In the genomic region with DNA sequence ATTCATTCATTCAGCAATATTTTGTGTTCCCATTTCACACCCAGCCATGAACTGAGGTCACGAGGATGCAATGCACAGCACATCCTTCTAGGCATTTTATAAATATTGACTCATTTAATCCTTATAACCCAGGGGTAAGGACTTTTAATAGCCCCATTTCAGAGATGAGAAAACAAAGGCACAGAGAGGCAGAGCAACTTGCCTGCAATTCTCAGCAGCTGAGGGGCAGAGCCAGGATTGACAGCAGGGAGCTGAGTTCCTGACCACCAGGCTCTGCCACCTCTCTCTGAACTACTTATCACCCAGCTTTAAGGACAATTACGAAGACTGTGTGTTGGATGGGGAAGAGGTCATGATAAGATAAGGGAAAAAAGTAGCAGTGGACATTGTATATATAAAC, we compare ENCODE assay signal across 17 cellular contexts. TPM values are rescaled to one million over a fixed set of nuclear protein-coding genes. Genes with fewer than 3 reads are reported as not detected.
DNase-seq lines count a peak whose midpoint lies in the region; ATAC-seq, FAIRE-seq and TF ChIP-seq lines count a peak whose summit lies in the region.
"Had no signal": no experiment of that assay in that cellular context is flagged by ENCODE, and none has a peak within 500 bp of the region (broad histone marks: within the 10 kb centered on the region; RNA-seq: fewer than 3 reads in every experiment).

No MANE protein-coding gene starts in this region.

- H3K4me2 ChIP-seq in HepG2 (ENCODE audit: low read depth, low read length) (no peak overlapping the region), H1 (ENCODE audit: insufficient read depth in 1 of 2, low read depth in 2 of 2, low read length in 2 of 2) (0 out of 4 replicates have a peak overlapping the region, but pooled peaks of 1 of the 2 experiments have one; percentile 25), osteoblast (ENCODE audit: insufficient read depth, low read length) (no peak overlapping the region)
- H3K4me2 ChIP-seq: BLaER1 treated with 17β-estradiol and CSF1 and Interleukin-3, amounts not matched to agents 10 nM and 100 nM had no signal

- H3K4me1 ChIP-seq in HepG2 (ENCODE audit: insufficient read depth, low read length) (peaks cover 17% of the 10 kb centered on the region), right lobe of liver (peaks cover 0 to 5% (median 0%) of the 10 kb centered on the region in 4 donors), H1 (replicated peaks in 1 of 4; ENCODE audit: control insufficient read depth in 3 of 4, insufficient read depth in 4 of 4, low read length in 3 of 4) (peaks cover 0 to 15% (median 4%) of the 10 kb centered on the region in 4 experiments; a peak in 6 of 7 replicates), osteoblast (ENCODE audit: insufficient read depth, low read length) (no peaks in the 10 kb centered on the region)

- H3K36me3 ChIP-seq in HepG2 (replicated peaks in 1 of 2; ENCODE audit: control insufficient read depth in 1 of 2, insufficient read depth in 2 of 2, low read length in 2 of 2) (no peaks in the 10 kb centered on the region), right lobe of liver (no peaks in the 10 kb centered on the region), H1 (ENCODE audit: control insufficient read depth in 2 of 4, insufficient read depth in 4 of 4, low read length in 3 of 4) (no peaks in the 10 kb centered on the region), osteoblast (ENCODE audit: insufficient read depth, low read length) (no peaks in the 10 kb centered on the region)
- H3K36me3 ChIP-seq: BLaER1 treated with 17β-estradiol and CSF1 and Interleukin-3, amounts not matched to agents 10 nM and 100 nM had no signal

- TF ChIP-seq POLR2A in HepG2 (IDR thresholded peaks at IDR 0.05; ENCODE audit: insufficient read depth in 1 of 2, low read depth in 2 of 2, low read length in 2 of 2) (no peak), right lobe of liver (IDR thresholded peaks at IDR 0.05) (no peak), H1 (IDR thresholded peaks at IDR 0.05; ENCODE audit: control extremely low read depth in 1 of 2, low read depth in 2 of 2, low read length in 2 of 2) (no peak), GM12892 (IDR thresholded peaks at IDR 0.05; ENCODE audit: low read depth, low read length) (no peak)

- no peak overlapping the region for H3K18ac ChIP-seq in H1 (ENCODE audit: extremely low read depth, low read length)

- H4K91ac ChIP-seq in H1 (replicated peaks; ENCODE audit: insufficient read length, low read length), result no peak overlapping the region

- H2AK5ac ChIP-seq in H1 (ENCODE audit: low read depth, low read length), result no peak overlapping the region

- in situ Hi-C loops in HepG2 (cut with HindIII; ENCODE audit: extremely low pct_ligation_motif_present, low pct_unique_long_range_greater_than_20kb), result no loop called here

- H2AFZ ChIP-seq in HepG2 (ENCODE audit: low read length), result no peak overlapping the region
- no peak overlapping the region for H2AFZ ChIP-seq in H1 (ENCODE audit: low read length)
- no peak overlapping the region for H2AFZ ChIP-seq in osteoblast (ENCODE audit: low read length)

- TF ChIP-seq CTCF in HepG2 (CRISPR knock-in tag; IDR thresholded peaks at IDR 0.05) (no peak), right lobe of liver (IDR thresholded peaks at IDR 0.05) (no peak), H1 (IDR thresholded peaks at IDR 0.05; ENCODE audit: control extremely low read depth in 1 of 3, insufficient read depth in 1 of 3, low read depth in 1 of 3, low read length in 3 of 3) (no peak), osteoblast (IDR thresholded peaks at IDR 0.05; ENCODE audit: extremely low read depth, low read depth, low read length) (no peak)

- no TSS peak for BruUV-seq in HepG2 (replicated peaks; lab: Mats Ljungman, UMichigan)

- CTCF ChIA-PET in HepG2 (lab: Yijun Ruan, JAX; ENCODE audit: low intra/inter-chr PET ratio, low total read pairs), result no interaction called here
- CTCF ChIA-PET in H1 (lab: Charles Lee; ENCODE audit: partially characterized antibody), result interaction anchor here (0.8 to 1.7 kb wide), 3 partner anchors 50 to 79 kb away, joined by 3 to 4 read pairs (median 3); no protein-coding TSS in a partner anchor

- H4K8ac ChIP-seq in H1 (ENCODE audit: extremely low read depth, insufficient read depth, low read length), result no peak overlapping the region

- H3K9me3 ChIP-seq in HepG2 (ENCODE audit: low read length) (no peaks in the 10 kb centered on the region), right lobe of liver (no peaks in the 10 kb centered on the region), H1 (ENCODE audit: insufficient read depth in 2 of 2, low read depth in 1 of 2, low read length in 1 of 2) (no peaks in the 10 kb centered on the region), osteoblast (ENCODE audit: low read depth, low read length) (no peaks in the 10 kb centered on the region)

- FAIRE-seq in HepG2 (lab: Jason Lieb, UNC) (no peak), H1 (lab: Jason Lieb, UNC) (no peak), GM12892 (lab: Jason Lieb, UNC) (no peak)
- FAIRE-seq: GM12878 had no signal

- H3K4me3 ChIP-seq in HepG2 (replicated peaks in 1 of 3; ENCODE audit: insufficient read depth in 1 of 3, low read depth in 2 of 3, low read length in 3 of 3) (no peak overlapping the region), right lobe of liver (no peak overlapping the region), H1 (ENCODE audit: extremely low read depth in 1 of 4, insufficient read depth in 2 of 4, low read depth in 3 of 4, low read length in 4 of 4) (no peak overlapping the region), osteoblast (ENCODE audit: insufficient read depth, low read length) (no peak overlapping the region)
- H3K4me3 ChIP-seq: BLaER1 treated with 17β-estradiol and CSF1 and Interleukin-3, amounts not matched to agents 10 nM and 100 nM; GM12878 had no signal

- no peak overlapping the region for H3K56ac ChIP-seq in H1 (replicated peaks; ENCODE audit: insufficient read length, low read depth, low read length)

- H3K27me3 ChIP-seq in HepG2 (ENCODE audit: control insufficient read depth in 1 of 2, insufficient read depth in 2 of 2, low read length in 2 of 2) (peaks cover 2 to 18% of the 10 kb centered on the region in 2 experiments; a peak in 2 of 5 replicates), right lobe of liver (no peaks in the 10 kb centered on the region), H1 (replicated peaks in 1 of 4; ENCODE audit: control insufficient read depth in 3 of 4, extremely low read depth in 1 of 4, insufficient read depth in 3 of 4, low read length in 3 of 4) (no peaks in the 10 kb centered on the region), osteoblast (ENCODE audit: insufficient read depth, low read length) (peaks cover 44% of the 10 kb centered on the region)

- no peak overlapping the region for H2BK12ac ChIP-seq in H1 (ENCODE audit: low read depth, low read length)

- no peak overlapping the region for H3K4ac ChIP-seq in H1 (replicated peaks; ENCODE audit: insufficient read length, low read depth, low read length)

- H3K9ac ChIP-seq in HepG2 (ENCODE audit: insufficient read depth, low read depth, low read length) (no peak overlapping the region), H1 (replicated peaks in 1 of 4; ENCODE audit: extremely low read depth in 1 of 4, low read depth in 3 of 4, low read length in 3 of 4) (no peak overlapping the region)
- H3K9ac ChIP-seq: BLaER1 treated with 17β-estradiol and CSF1 and Interleukin-3, amounts not matched to agents 10 nM and 100 nM had no signal

- H3K79me2 ChIP-seq in HepG2 (ENCODE audit: insufficient read depth, low read length) (no peaks in the 10 kb centered on the region), H1 (ENCODE audit: control insufficient read depth in 1 of 2, insufficient read depth in 2 of 2, low read length in 2 of 2) (no peaks in the 10 kb centered on the region), osteoblast (ENCODE audit: insufficient read depth, low read length) (no peaks in the 10 kb centered on the region)

- DNase-seq in HepG2 (ENCODE audit: low spot score), result no peak
- DNase-seq in right lobe of liver, result no peak
- no peak for DNase-seq in H1 (ENCODE audit: low read depth in 1 of 2, low spot score in 2 of 2)
- DNase-seq in osteoblast (ENCODE audit: insufficient read length, low spot score, missing footprints), result peak; percentile 60
- DNase-seq in GM12892 (ENCODE audit: insufficient read length), result no peak
- DNase-seq: ACHN, Calu3, DMS 273 treated with DMSO at 0.1 percent for 48 hours had no signal

- H3K79me1 ChIP-seq in H1 (ENCODE audit: low read depth, low read length), result no peaks in the 10 kb centered on the region

- H3K23me2 ChIP-seq in H1 (ENCODE audit: low read depth, low read length), result no peaks in the 10 kb centered on the region

- H3K23ac ChIP-seq in H1 (ENCODE audit: insufficient read length), result no peak overlapping the region

- TF ChIP-seq RAD21 in HepG2 (CRISPR knock-in tag; IDR thresholded peaks at IDR 0.05) (no peak), H1 (IDR thresholded peaks at IDR 0.05 in 1 of 2, conservative IDR thresholded peaks at IDR 0.05 in 1 of 2; ENCODE audit: low read depth in 2 of 2, low read length in 2 of 2) (no peak)

- WGBS in HepG2 (ENCODE audit: low lambda C conversion rate), result 50% methylated on average over 2 of the region's 2 CpGs
- 80% methylated on average over 2 of the region's 2 CpGs for WGBS in right lobe of liver (ENCODE audit: insufficient coverage, low coverage, low lambda C conversion rate, missing lambda C conversion rate)
- 85% methylated on average over 2 of the region's 2 CpGs; no CpG with 5 or more reads in 1 of the 2 experiments for WGBS in H1 (ENCODE audit: extremely low coverage in 1 of 2, insufficient coverage in 1 of 2, insufficient read length in 1 of 2, insufficient replicate concordance in 2 of 2, low coverage in 1 of 2, low lambda C conversion rate in 2 of 2, missing lambda C conversion rate in 1 of 2), 2 experiments

- no peak overlapping the region for H2BK120ac ChIP-seq in H1 (replicated peaks; ENCODE audit: low read depth, low read length)

- intact Hi-C loops in HepG2 (cut with micrococcal nuclease; ENCODE audit: unreplicated experiment), result no loop called here
- intact Hi-C loops in right lobe of liver (cut with DNase I), result no loop called here

- no peak overlapping the region for H4K5ac ChIP-seq in H1 (ENCODE audit: insufficient read length, low read depth, low read length)

- POLR2A ChIA-PET in HepG2 (lab: Yijun Ruan, JAX) (no interaction called here), H1 (lab: Charles Lee; ENCODE audit: partially characterized antibody) (interaction anchor here (0.9 to 1.6 kb wide), 2 partner anchors 10 to 22 kb away, joined by 3 to 4 read pairs; no protein-coding TSS in a partner anchor)

- no peak overlapping the region for H2BK15ac ChIP-seq in H1 (ENCODE audit: low read length)

- H3K27ac ChIP-seq in HepG2 (ENCODE audit: extremely low read length, insufficient read depth, low read length) (no peak overlapping the region), right lobe of liver (no peak overlapping the region), H1 (ENCODE audit: low read depth, low read length) (no peak overlapping the region), osteoblast (ENCODE audit: low read depth, low read length) (no peak overlapping the region)
- H3K27ac ChIP-seq: BLaER1 treated with 17β-estradiol and CSF1 and Interleukin-3, amounts not matched to agents 10 nM and 100 nM had no signal

- TF ChIP-seq EP300 in HepG2 (IDR thresholded peaks at IDR 0.05; ENCODE audit: low read depth in 2 of 2, low read length in 2 of 2), result no peak
- no peak for TF ChIP-seq EP300 in HepG2 (CRISPR knock-in tag; IDR thresholded peaks at IDR 0.05; ENCODE audit: borderline replicate concordance)
- TF ChIP-seq EP300 in H1 (IDR thresholded peaks at IDR 0.05; ENCODE audit: borderline replicate concordance in 1 of 2, low read depth in 2 of 2, low read length in 2 of 2), result no peak

- ATAC-seq in HepG2 (no peak), right lobe of liver (no peak), HG03159 (IDR thresholded peaks at IDR 0.05; ENCODE audit: unreplicated experiment) (no peak), HG03280 (IDR thresholded peaks at IDR 0.05; ENCODE audit: unreplicated experiment) (no peak)
- ATAC-seq: GM12878 had no signal

- H4K20me1 ChIP-seq in HepG2 (ENCODE audit: insufficient read depth, low read length) (no peaks in the 10 kb centered on the region), H1 (replicated peaks in 1 of 2; ENCODE audit: control insufficient read depth in 1 of 2, insufficient read depth in 2 of 2, low read length in 2 of 2) (no peaks in the 10 kb centered on the region), osteoblast (ENCODE audit: insufficient read depth, low read length) (no peaks in the 10 kb centered on the region)

- no peak overlapping the region for H2BK20ac ChIP-seq in H1 (ENCODE audit: low read length)

- no peak overlapping the region; the same call in 1 of the 2 replicates for H2BK5ac ChIP-seq in H1 (ENCODE audit: low read depth, low read length)

- H3K14ac ChIP-seq in H1 (ENCODE audit: insufficient read length), result no peak overlapping the region

RNA-seq across cellular contexts. Expression of gene FGF3, which starts 12.8 kb away (rescaled TPM):
- not detected in 2 replicates for total RNA-seq in HepG2 (2016; rRNA removed; fragmentation: Illumina TruSeq; extraction: Trizol)
- total RNA-seq in HepG2 (2016; cell fraction: cytosol; rRNA removed; fragmentation: Illumina TruSeq; extraction: Trizol; ENCODE audit: low read depth), result not detected in 2 replicates
- not detected in 2 replicates for total RNA-seq in HepG2 (2016; cell fraction: insoluble cytoplasmic fraction; rRNA removed; fragmentation: Illumina TruSeq; extraction: Trizol)
- not detected in 2 replicates for total RNA-seq in HepG2 (2016; cell fraction: membrane; rRNA removed; fragmentation: Illumina TruSeq; extraction: Trizol)
- total RNA-seq in HepG2 (2016; cell fraction: nucleus; rRNA removed; fragmentation: Illumina TruSeq; extraction: Trizol), result not detected in 2 replicates
- not detected in 2 replicates for polyA plus RNA-seq in HepG2 (2011; rRNA removed)
- polyA plus RNA-seq in HepG2 (2011; cell fraction: cytosol; rRNA removed), result not detected in 2 replicates
- not detected in 2 replicates for polyA plus RNA-seq in HepG2 (2011; cell fraction: nucleus; rRNA removed)
- polyA plus RNA-seq in HepG2 (2012), result not detected in 2 replicates
- not detected in 2 replicates for polyA plus RNA-seq in HepG2 (2016; cell fraction: cytosol; fragmentation: Illumina TruSeq; extraction: Trizol; ENCODE audit: low read depth)
- polyA plus RNA-seq in HepG2 (2016; cell fraction: insoluble cytoplasmic fraction; fragmentation: Illumina TruSeq; extraction: Trizol; ENCODE audit: low read depth), result not detected in 2 replicates
- polyA plus RNA-seq in HepG2 (2016; cell fraction: membrane; fragmentation: Illumina TruSeq; extraction: Trizol; ENCODE audit: low read depth), result not detected in 2 replicates
- polyA plus RNA-seq in HepG2 (2016; cell fraction: nucleus; fragmentation: Illumina TruSeq; extraction: Trizol; ENCODE audit: insufficient read depth, low read depth), result not detected in 2 replicates
- polyA minus RNA-seq in HepG2 (2011; rRNA and poly(A)+ RNA removed; ENCODE audit: low replicate concordance), result not detected in 2 replicates
- not detected in 2 replicates for polyA minus RNA-seq in HepG2 (2011; cell fraction: cytosol; rRNA and poly(A)+ RNA removed)
- polyA minus RNA-seq in HepG2 (2011; cell fraction: nucleus; rRNA and poly(A)+ RNA removed), result not detected in 2 replicates
- not detected for total RNA-seq in right lobe of liver
- not detected in 2 replicates for total RNA-seq in H1 (2021; fragmentation: NEBNext Ultra II Directional; extraction: Animal tissue kit (Norgen Biotek cat#: 25700))
- polyA plus RNA-seq in H1 (2011; rRNA removed), result 0.19 TPM in 1 of 2 replicates, not detected in the other
- polyA plus RNA-seq in H1 (2011; cell fraction: cytosol; rRNA removed), result not detected
- polyA plus RNA-seq in H1 (2011; cell fraction: nucleus; rRNA removed), result not detected
- polyA plus RNA-seq in H1 (2012, experiment 1 of 2), result not detected in 4 replicates
- not detected for polyA plus RNA-seq in H1 (2012, experiment 2 of 2)
- 0.12 TPM for polyA plus RNA-seq in H1 (2013, experiment 1 of 2)
- 0.06 TPM for polyA plus RNA-seq in H1 (2013, experiment 2 of 2)
- polyA minus RNA-seq in H1 (2011; rRNA and poly(A)+ RNA removed), result not detected in 2 replicates
- not detected for polyA minus RNA-seq in H1 (2011; cell fraction: cytosol; rRNA and poly(A)+ RNA removed)
- not detected for polyA minus RNA-seq in H1 (2011; cell fraction: nucleus; rRNA and poly(A)+ RNA removed)
- not detected in 2 replicates for total RNA-seq in osteoblast
- not detected for polyA plus RNA-seq in GM12892 (2012; ENCODE audit: missing spikeins)
- total RNA-seq: A172; Calu3; CD4-positive, alpha-beta T cell; Daoy; GM12878; H4; HT1080 had no signal
- polyA plus RNA-seq: GM12878 had no signal

RNA-seq across cellular contexts. Expression of gene FGF4, which starts 56.8 kb away (rescaled TPM):
- not detected in 2 replicates for total RNA-seq in HepG2 (2016; rRNA removed; fragmentation: Illumina TruSeq; extraction: Trizol)
- not detected in 2 replicates for total RNA-seq in HepG2 (2016; cell fraction: cytosol; rRNA removed; fragmentation: Illumina TruSeq; extraction: Trizol; ENCODE audit: low read depth)
- total RNA-seq in HepG2 (2016; cell fraction: insoluble cytoplasmic fraction; rRNA removed; fragmentation: Illumina TruSeq; extraction: Trizol), result not detected in 2 replicates
- total RNA-seq in HepG2 (2016; cell fraction: membrane; rRNA removed; fragmentation: Illumina TruSeq; extraction: Trizol), result not detected in 2 replicates
- not detected in 2 replicates for total RNA-seq in HepG2 (2016; cell fraction: nucleus; rRNA removed; fragmentation: Illumina TruSeq; extraction: Trizol)
- not detected in 2 replicates for polyA plus RNA-seq in HepG2 (2011; rRNA removed)
- polyA plus RNA-seq in HepG2 (2011; cell fraction: cytosol; rRNA removed), result not detected in 2 replicates
- not detected in 2 replicates for polyA plus RNA-seq in HepG2 (2011; cell fraction: nucleus; rRNA removed)
- polyA plus RNA-seq in HepG2 (2012), result not detected in 2 replicates
- not detected in 2 replicates for polyA plus RNA-seq in HepG2 (2016; cell fraction: cytosol; fragmentation: Illumina TruSeq; extraction: Trizol; ENCODE audit: low read depth)
- not detected in 2 replicates for polyA plus RNA-seq in HepG2 (2016; cell fraction: insoluble cytoplasmic fraction; fragmentation: Illumina TruSeq; extraction: Trizol; ENCODE audit: low read depth)
- not detected in 2 replicates for polyA plus RNA-seq in HepG2 (2016; cell fraction: membrane; fragmentation: Illumina TruSeq; extraction: Trizol; ENCODE audit: low read depth)
- polyA plus RNA-seq in HepG2 (2016; cell fraction: nucleus; fragmentation: Illumina TruSeq; extraction: Trizol; ENCODE audit: insufficient read depth, low read depth), result not detected in 2 replicates
- not detected in 2 replicates for polyA minus RNA-seq in HepG2 (2011; rRNA and poly(A)+ RNA removed; ENCODE audit: low replicate concordance)
- polyA minus RNA-seq in HepG2 (2011; cell fraction: cytosol; rRNA and poly(A)+ RNA removed), result not detected in 2 replicates
- polyA minus RNA-seq in HepG2 (2011; cell fraction: nucleus; rRNA and poly(A)+ RNA removed), result not detected in 2 replicates
- total RNA-seq in right lobe of liver, result not detected
- 2.0 TPM in 2 replicates for total RNA-seq in H1 (2021; fragmentation: NEBNext Ultra II Directional; extraction: Animal tissue kit (Norgen Biotek cat#: 25700))
- polyA plus RNA-seq in H1 (2011; rRNA removed), result 0.57 and 1.3 TPM in 2 replicates
- 0.93 TPM for polyA plus RNA-seq in H1 (2011; cell fraction: cytosol; rRNA removed)
- polyA plus RNA-seq in H1 (2011; cell fraction: nucleus; rRNA removed), result 0.84 TPM
- 0.17 to 0.68 TPM (median 0.49 TPM) in 4 replicates for polyA plus RNA-seq in H1 (2012, experiment 1 of 2)
- 0.14 TPM for polyA plus RNA-seq in H1 (2012, experiment 2 of 2)
- 1.5 TPM for polyA plus RNA-seq in H1 (2013, experiment 1 of 2)
- polyA plus RNA-seq in H1 (2013, experiment 2 of 2), result 1.8 TPM
- polyA minus RNA-seq in H1 (2011; rRNA and poly(A)+ RNA removed), result 0.15 and 0.69 TPM in 2 replicates
- polyA minus RNA-seq in H1 (2011; cell fraction: cytosol; rRNA and poly(A)+ RNA removed), result 2.5 TPM
- polyA minus RNA-seq in H1 (2011; cell fraction: nucleus; rRNA and poly(A)+ RNA removed), result 2.4 TPM
- not detected in 2 replicates for total RNA-seq in osteoblast
- not detected for polyA plus RNA-seq in GM12892 (2012; ENCODE audit: missing spikeins)
- total RNA-seq: A172; Calu3; CD4-positive, alpha-beta T cell; Daoy; GM12878; HT1080 had no signal
- polyA plus RNA-seq: GM12878 had no signal

Comparison
In these comparisons a context has a peak if more than half of its experiments do, and no peak if none do; other contexts are left out.
1. Of the 41 proteins assayed by ChIP-seq in both HepG2 and H1: peak only in HepG2: none; only in H1: KDM1A; in both: none; in neither: 39; mixed calls (peak in some experiments, not most) for 1.